In the genomic region with DNA sequence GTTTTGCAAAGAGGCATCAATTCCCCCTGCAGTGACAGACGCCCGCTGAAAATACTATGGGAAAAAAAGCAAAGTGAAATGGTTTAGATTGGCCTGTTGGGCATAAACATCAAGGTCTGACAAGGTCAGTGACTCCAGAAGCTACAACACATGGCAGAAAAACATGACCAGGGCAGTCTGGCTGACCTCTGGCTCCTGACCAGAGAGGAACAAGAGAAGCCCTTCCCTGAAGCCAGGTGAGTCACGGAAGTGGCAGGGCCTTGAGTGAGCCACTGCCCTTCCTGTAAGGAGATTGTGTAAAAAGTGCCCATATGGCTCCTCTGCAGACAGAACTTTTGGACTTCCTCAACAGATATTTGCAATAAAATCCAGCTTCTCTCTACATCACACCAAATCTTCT, we compare ENCODE assay signal across 27 cellular contexts.
A peak's percentile ranks its signal among the peaks of the same experiment; 100 is the strongest.
DNase-seq lines count a peak whose midpoint lies in the region; ATAC-seq, FAIRE-seq and TF ChIP-seq lines count a peak whose summit lies in the region.
"Had no signal": no experiment of that assay in that cellular context is flagged by ENCODE, and none has a peak within 500 bp of the region (broad histone marks: within the 10 kb centered on the region; RNA-seq: fewer than 3 reads in every experiment).

No MANE protein-coding gene starts in this region.

- H2BK12ac ChIP-seq in neuronal stem cell (ENCODE audit: low read length), result no peak overlapping the region

- H3K27me3 ChIP-seq in PC-9 (ENCODE audit: insufficient read depth, low read depth) (no peaks in the 10 kb centered on the region), neuronal stem cell (ENCODE audit: control insufficient read depth in 3 of 3, insufficient read depth in 3 of 3, low read depth in 1 of 3, low read length in 3 of 3) (no peaks in the 10 kb centered on the region), MM.1S (replicated peaks; ENCODE audit: insufficient read depth, low read length) (no peaks in the 10 kb centered on the region)
- H3K27me3 ChIP-seq: BLaER1 treated with 17β-estradiol and CSF1 and Interleukin-3, amounts not matched to agents 10 nM and 100 nM; spleen had no signal

- H3K79me1 ChIP-seq in neuronal stem cell (ENCODE audit: low read depth, low read length), result no peaks in the 10 kb centered on the region

- no peak overlapping the region for H2BK15ac ChIP-seq in neuronal stem cell (ENCODE audit: low read length)

- no peak overlapping the region for H3K23ac ChIP-seq in neuronal stem cell (ENCODE audit: low read depth, low read length, poor library complexity)

- no peak overlapping the region for H3K14ac ChIP-seq in neuronal stem cell (ENCODE audit: low read length)

- H3K9me2 ChIP-seq in PC-9 (ENCODE audit: insufficient read depth) (no peaks in the 10 kb centered on the region), MM.1S (replicated peaks; ENCODE audit: insufficient read depth, low read length) (no peaks in the 10 kb centered on the region)

- WGBS in neuronal stem cell (ENCODE audit: extremely low coverage in 2 of 2, insufficient read length in 2 of 2, insufficient replicate concordance in 1 of 2), 2 donors, result no CpG with 5 or more reads among the region's 3 CpGs

- H3K9me3 ChIP-seq in PC-9 (ENCODE audit: insufficient read depth, low read depth), result no peaks in the 10 kb centered on the region
- H3K9me3 ChIP-seq in neuronal stem cell (replicated peaks in 1 of 2; ENCODE audit: control insufficient read depth in 2 of 2, insufficient read depth in 1 of 2, low read depth in 1 of 2, low read length in 2 of 2), result no peaks in the 10 kb centered on the region
- H3K9me3 ChIP-seq in MM.1S (replicated peaks; ENCODE audit: insufficient read depth, low read length), result no peaks in the 10 kb centered on the region
- H3K9me3 ChIP-seq: BLaER1 treated with 17β-estradiol and CSF1 and Interleukin-3, amounts not matched to agents 10 nM and 100 nM; spleen had no signal

- TF ChIP-seq POLR2A in H54 (IDR thresholded peaks at IDR 0.05; ENCODE audit: low read depth, low read length), result no peak

- BruUV-seq in PC-9 (replicated peaks; lab: Mats Ljungman, UMichigan), result no TSS peak

- no peak overlapping the region for H3K18ac ChIP-seq in neuronal stem cell (ENCODE audit: low read length)

- H3F3A ChIP-seq in PC-9 (ENCODE audit: insufficient read depth, low read depth) (no peaks in the 10 kb centered on the region), MM.1S (ENCODE audit: insufficient read depth, low read length) (no peaks in the 10 kb centered on the region)

- FAIRE-seq in H54 (lab: Jason Lieb, UNC), result peak; percentile 97
- FAIRE-seq: keratinocyte had no signal

- H4K8ac ChIP-seq in neuronal stem cell (ENCODE audit: low read depth, low read length), result no peak overlapping the region

- H3K4me1 ChIP-seq in PC-9 (replicated peaks; ENCODE audit: insufficient read depth) (peaks cover 16% of the 10 kb centered on the region), neuronal stem cell (ENCODE audit: control insufficient read depth in 2 of 2, insufficient read depth in 1 of 2, low read depth in 1 of 2, low read length in 2 of 2) (no peaks in the 10 kb centered on the region), MM.1S (ENCODE audit: low read length) (no peaks in the 10 kb centered on the region)
- H3K4me1 ChIP-seq: spleen had no signal

- intact Hi-C loops in PC-9 (cut with micrococcal nuclease; ENCODE audit: unreplicated experiment), result loop anchor here (1.0 kb wide), 1 partner anchor 27 kb away; no protein-coding TSS in a partner anchor

- no peak for TF ChIP-seq CTCF in PC-9 (conservative IDR thresholded peaks at IDR 0.05)
- TF ChIP-seq CTCF in epithelial cell of esophagus (IDR thresholded peaks at IDR 0.05; ENCODE audit: insufficient read depth, low read depth, low read length, missing control alignments), result no peak
- no peak for TF ChIP-seq CTCF in MM.1S (IDR thresholded peaks at IDR 0.05; ENCODE audit: low read length)

- H3K4me3 ChIP-seq in PC-9, result no peak overlapping the region
- H3K4me3 ChIP-seq in epithelial cell of esophagus (ENCODE audit: low read length), result no peak overlapping the region
- H3K4me3 ChIP-seq in neuronal stem cell (ENCODE audit: low read length in 2 of 2), result no peak overlapping the region
- H3K4me3 ChIP-seq in MM.1S (ENCODE audit: low read length), result no peak overlapping the region
- H3K4me3 ChIP-seq: BLaER1 treated with 17β-estradiol and CSF1 and Interleukin-3, amounts not matched to agents 10 nM and 100 nM; GM23248; lung; spleen had no signal

- no peak overlapping the region for H2BK5ac ChIP-seq in neuronal stem cell (ENCODE audit: low read length)

- H3K79me2 ChIP-seq in PC-9 (ENCODE audit: low read depth) (no peaks in the 10 kb centered on the region), MM.1S (ENCODE audit: low read length) (no peaks in the 10 kb centered on the region)

- no peak overlapping the region for H2AFZ ChIP-seq in PC-9
- no peak overlapping the region for H2AFZ ChIP-seq in neuronal stem cell (ENCODE audit: low read length)
- no peak overlapping the region for H2AFZ ChIP-seq in MM.1S (ENCODE audit: low read length)
- H2AFZ ChIP-seq: GM23248 had no signal

- H2BK120ac ChIP-seq in neuronal stem cell (ENCODE audit: low read depth, low read length), result no peak overlapping the region

- H3K4me2 ChIP-seq in PC-9 (peak overlapping the region; percentile 23), neuronal stem cell (ENCODE audit: insufficient read depth, low read length, poor library complexity, severe bottlenecking) (no peak overlapping the region), MM.1S (ENCODE audit: low read depth, low read length) (no peak overlapping the region)

- H3K36me3 ChIP-seq in PC-9 (ENCODE audit: low read depth), result no peaks in the 10 kb centered on the region
- H3K36me3 ChIP-seq in neuronal stem cell (replicated peaks in 1 of 2; ENCODE audit: control insufficient read depth in 2 of 2, insufficient read depth in 2 of 2, low read length in 2 of 2), result no peaks in the 10 kb centered on the region
- H3K36me3 ChIP-seq in MM.1S (replicated peaks; ENCODE audit: insufficient read depth, low read length), result no peaks in the 10 kb centered on the region
- H3K36me3 ChIP-seq: BLaER1 treated with 17β-estradiol and CSF1 and Interleukin-3, amounts not matched to agents 10 nM and 100 nM; spleen had no signal

- H3K27ac ChIP-seq in PC-9 (peak overlapping the region; percentile 47), neuronal stem cell (replicated peaks; ENCODE audit: low read length) (no peak overlapping the region), MM.1S (ENCODE audit: low read length) (no peak overlapping the region)
- H3K27ac ChIP-seq: BLaER1 treated with 17β-estradiol and CSF1 and Interleukin-3, amounts not matched to agents 10 nM and 100 nM; GM23248; spleen had no signal

- H4K91ac ChIP-seq in neuronal stem cell (ENCODE audit: low read depth, low read length, poor library complexity), result no peak overlapping the region

- POLR2A ChIA-PET in PC-9 (lab: Charles Lee; ENCODE audit: unreplicated experiment), result interaction anchor here (0.9 kb wide), 1 partner anchor 34 kb away, joined by 3 read pairs; no protein-coding TSS in a partner anchor

- peak overlapping the region; percentile 27 for H3K9ac ChIP-seq in neuronal stem cell (ENCODE audit: low read depth, low read length, poor library complexity)
- no peak overlapping the region for H3K9ac ChIP-seq in MM.1S (ENCODE audit: low read length)
- H3K9ac ChIP-seq: BLaER1 treated with 17β-estradiol and CSF1 and Interleukin-3, amounts not matched to agents 10 nM and 100 nM; GM23248 had no signal

- DNase-seq in H54 (ENCODE audit: insufficient read length, low spot score), result peak; percentile 63
- DNase-seq in PC-9, result peak; percentile 58 to 81
- DNase-seq in epithelial cell of esophagus (ENCODE audit: low read depth), result peak; percentile 45
- no peak for DNase-seq in neuronal stem cell (ENCODE audit: low spot score)
- no peak for DNase-seq in MM.1S
- DNase-seq: activated CD4-positive, alpha-beta T cell treated with anti-CD3 and anti-CD28 coated beads for 36 hours; activated gamma-delta T cell treated with Interleukin-2 at 50 U/mL for 16 hours; activated naive CD8-positive, alpha-beta T cell treated with anti-CD3 and anti-CD28 coated beads, Interleukin-2, amount 50 U/mL, for 24 hours; activated T-cell treated with anti-CD3 and anti-CD28 coated beads, Interleukin-2, amount 50 U/mL, for 1 hour; GF-D8; glutamatergic neuron; GM23248; HFFc6; NCI-H1417; NCI-H446; NCI-H774; spleen; T-helper 2 cell had no signal

- CTCF ChIA-PET in PC-9 (lab: Charles Lee), result interaction anchor here (0.5 kb wide), 1 partner anchor 230 kb away, joined by 3 read pairs; no protein-coding TSS in a partner anchor

- H4K20me1 ChIP-seq in PC-9 (ENCODE audit: insufficient read depth), result no peaks in the 10 kb centered on the region
- no peaks in the 10 kb centered on the region for H4K20me1 ChIP-seq in MM.1S (ENCODE audit: insufficient read depth, low read length)
- H4K20me1 ChIP-seq: BLaER1 treated with 17β-estradiol and CSF1 and Interleukin-3, amounts not matched to agents 10 nM and 100 nM had no signal

- ATAC-seq in GM21381 (IDR thresholded peaks at IDR 0.05; ENCODE audit: unreplicated experiment) (no peak), GM21529 (IDR thresholded peaks at IDR 0.05; ENCODE audit: unreplicated experiment) (no peak), GM18868 (IDR thresholded peaks at IDR 0.05; ENCODE audit: unreplicated experiment) (no peak)
- ATAC-seq: activated CD4-positive, alpha-beta T cell treated with anti-CD3 and anti-CD28 coated beads for 36 hours; activated naive CD8-positive, alpha-beta T cell treated with anti-CD3 and anti-CD28 coated beads, Interleukin-2, amount 50 U/mL, for 24 hours; right cardiac atrium; Right ventricle myocardium inferior; SK-N-SH treated with all-trans-retinoic acid at 6 μM for 48 hours had no signal

- H2AK5ac ChIP-seq in neuronal stem cell (ENCODE audit: low read depth, low read length), result no peak overlapping the region

- no peak overlapping the region for H3K4ac ChIP-seq in neuronal stem cell (ENCODE audit: low read length)

Comparison
In these comparisons a context has a peak if more than half of its experiments do, and no peak if none do; other contexts are left out.
1. DNase-seq: peak in H54 (single experiment), PC-9 (2 of 2) and epithelial cell of esophagus (single experiment); none in neuronal stem cell (single experiment) and MM.1S (single experiment).